ENCODE assay signal across 22 cellular contexts in the genomic region with DNA sequence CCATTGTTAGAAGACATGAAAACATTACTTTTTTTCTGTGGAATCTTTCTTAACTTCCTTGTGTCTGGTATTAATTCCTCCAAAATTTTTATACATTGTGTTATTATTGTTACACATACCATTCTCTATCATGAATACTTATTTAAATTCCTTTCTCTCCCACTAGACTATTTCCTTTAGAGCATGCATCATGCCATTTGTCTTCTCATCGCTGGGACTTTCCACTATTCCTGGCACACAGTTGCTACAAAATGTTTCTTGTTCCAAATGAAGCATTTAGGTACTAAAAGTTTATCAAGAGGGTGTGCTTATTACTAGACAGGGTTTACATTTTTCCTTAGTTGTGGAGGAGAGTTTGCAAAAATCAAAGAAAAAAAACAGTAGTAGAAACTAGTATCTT.
DNase-seq lines count a peak whose midpoint lies in the region; ATAC-seq and TF ChIP-seq lines count a peak whose summit lies in the region.
"Had no signal": no experiment of that assay in that cellular context is flagged by ENCODE, and none has a peak within 500 bp of the region (broad histone marks: within the 10 kb centered on the region; RNA-seq: fewer than 3 reads in every experiment).

No MANE protein-coding gene starts in this region.

- TF ChIP-seq POLR2A in transverse colon (IDR thresholded peaks at IDR 0.05), result no peak

- H3K36me3 Mint-ChIP-seq in HFFc6 (ENCODE audit: low read depth), result peaks cover 5% of the 10 kb centered on the region; the same call in 1 of the 2 replicates
- H3K36me3 Mint-ChIP-seq: naive B cell had no signal

- peak overlapping the region; percentile 78 for H3K27ac Mint-ChIP-seq in HFFc6
- H3K27ac Mint-ChIP-seq: activated CD4-positive, alpha-beta memory T cell treated with anti-CD3 and anti-CD28 coated beads, Interleukin-2, amount 10 ng/mL, durations not matched to agents 7 days and 5 days; naive B cell had no signal

- TF ChIP-seq CTCF in HFFc6 (IDR thresholded peaks at IDR 0.05) (no peak), cardiac fibroblast (IDR thresholded peaks at IDR 0.05; ENCODE audit: low read depth, low read length) (no peak), transverse colon (IDR thresholded peaks at IDR 0.05) (no peak)

- no peaks in the 10 kb centered on the region for H3K27me3 ChIP-seq in transverse colon
- H3K27me3 ChIP-seq: dorsolateral prefrontal cortex had no signal

- peaks cover 0 to 15% (median 0%) of the 10 kb centered on the region in 4 donors for H3K4me1 ChIP-seq in transverse colon

- H3K4me3 ChIP-seq in cardiac fibroblast (replicated peaks in 1 of 2; ENCODE audit: low read depth in 2 of 2, low read length in 2 of 2), result no peak overlapping the region
- no peak overlapping the region for H3K4me3 ChIP-seq in transverse colon
- H3K4me3 ChIP-seq: dorsolateral prefrontal cortex had no signal

- H3K9me3 ChIP-seq in transverse colon, result no peaks in the 10 kb centered on the region

- peak; percentile 52 for DNase-seq in HFFc6
- peak; percentile 54 to 92 for DNase-seq in cardiac fibroblast (ENCODE audit: low read depth in 2 of 2)
- DNase-seq in kidney glomerular epithelial cell (lab: John Stamatoyannopoulos, UW), result peak; percentile 26
- no peak for DNase-seq in transverse colon
- no peak for DNase-seq in NCI-H345 treated with DMSO at 0.1 percent for 48 hours (lab: John Stamatoyannopoulos, UW; ENCODE audit: unreplicated experiment)
- DNase-seq: activated CD4-positive, alpha-beta memory T cell treated with anti-CD3 and anti-CD28 coated beads, Interleukin-2, amount 10 ng/mL, durations not matched to agents 7 days and 5 days; activated naive CD4-positive, alpha-beta T cell treated with anti-CD3 and anti-CD28 coated beads, Interleukin-2, amount 50 U/mL, for 16 hours; activated T-cell treated with anti-CD3 and anti-CD28 coated beads, Interleukin-2, amount 50 U/mL, for 4 hours; DMS53; dorsolateral prefrontal cortex; H7; left ventricle myocardium superior; naive B cell; NCI-H446 treated with DMSO at 0.1 percent for 48 hours; posterior cingulate gyrus; stimulated activated naive CD4-positive, alpha-beta T cell; trophoblast cell had no signal

- H3K4me3 Mint-ChIP-seq in HFFc6, result peak overlapping the region; percentile 66
- H3K4me3 Mint-ChIP-seq: activated CD4-positive, alpha-beta memory T cell treated with anti-CD3 and anti-CD28 coated beads, Interleukin-2, amount 10 ng/mL, durations not matched to agents 7 days and 5 days; activated T-cell treated with anti-CD3 and anti-CD28 coated beads, Interleukin-2, amount 50 U/mL, for 4 hours; naive B cell had no signal

- in situ Hi-C loops in transverse colon (cut with MboI; ENCODE audit: low pct_ligation_motif_present in 1 of 4, low pct_unique_long_range_greater_than_20kb in 1 of 4, low sequenced_read_pairs in 3 of 4), result no loop called here

- ATAC-seq in HG03175 (IDR thresholded peaks at IDR 0.05; ENCODE audit: unreplicated experiment) (no peak), HG02610 (IDR thresholded peaks at IDR 0.05; ENCODE audit: unreplicated experiment) (no peak)
- ATAC-seq: activated T-cell treated with anti-CD3 and anti-CD28 coated beads, Interleukin-2, amount 50 U/mL, for 4 hours; esophagus mucosa; left ventricle myocardium superior had no signal

- H3K27me3 Mint-ChIP-seq in HFFc6 (ENCODE audit: insufficient read depth), result peaks cover 2% of the 10 kb centered on the region; the same call in 1 of the 2 replicates
- H3K27me3 Mint-ChIP-seq: activated CD4-positive, alpha-beta memory T cell treated with anti-CD3 and anti-CD28 coated beads, Interleukin-2, amount 10 ng/mL, durations not matched to agents 7 days and 5 days had no signal

- peaks cover 48% of the 10 kb centered on the region for H3K4me1 Mint-ChIP-seq in HFFc6 (ENCODE audit: low read depth)
- H3K4me1 Mint-ChIP-seq: activated CD4-positive, alpha-beta memory T cell treated with anti-CD3 and anti-CD28 coated beads, Interleukin-2, amount 10 ng/mL, durations not matched to agents 7 days and 5 days; naive B cell had no signal

- H3K27ac ChIP-seq in transverse colon, result peak overlapping the region in 3 of 4 donors; percentile 53 to 68 (median 57)
- H3K27ac ChIP-seq: C4-2B, VCaP had no signal

- H3K36me3 ChIP-seq in transverse colon, result no peaks in the 10 kb centered on the region

- H3K9me3 Mint-ChIP-seq in HFFc6, result no peaks in the 10 kb centered on the region
- H3K9me3 Mint-ChIP-seq: activated CD4-positive, alpha-beta memory T cell treated with anti-CD3 and anti-CD28 coated beads, Interleukin-2, amount 10 ng/mL, durations not matched to agents 7 days and 5 days; activated T-cell treated with anti-CD3 and anti-CD28 coated beads, Interleukin-2, amount 50 U/mL, for 4 hours; naive B cell had no signal

- TF ChIP-seq EP300 in transverse colon (IDR thresholded peaks at IDR 0.05; ENCODE audit: low read depth), result no peak

- intact Hi-C loops in transverse colon (cut with DNase I; ENCODE audit: low total_unique reads), result no loop called here

- 54% methylated on average over 1 of the region's 1 CpG; no CpG with 5 or more reads in 1 of the 2 donors for WGBS in transverse colon (ENCODE audit: low coverage in 1 of 2), 2 donors

Comparison
In these comparisons a context has a peak if more than half of its experiments do, and no peak if none do; other contexts are left out.
1. DNase-seq: peak in HFFc6 (single experiment), cardiac fibroblast (2 of 2) and kidney glomerular epithelial cell (single experiment); none in transverse colon (single experiment) and NCI-H345 treated with DMSO at 0.1 percent for 48 hours (single experiment).